In the genomic region with DNA sequence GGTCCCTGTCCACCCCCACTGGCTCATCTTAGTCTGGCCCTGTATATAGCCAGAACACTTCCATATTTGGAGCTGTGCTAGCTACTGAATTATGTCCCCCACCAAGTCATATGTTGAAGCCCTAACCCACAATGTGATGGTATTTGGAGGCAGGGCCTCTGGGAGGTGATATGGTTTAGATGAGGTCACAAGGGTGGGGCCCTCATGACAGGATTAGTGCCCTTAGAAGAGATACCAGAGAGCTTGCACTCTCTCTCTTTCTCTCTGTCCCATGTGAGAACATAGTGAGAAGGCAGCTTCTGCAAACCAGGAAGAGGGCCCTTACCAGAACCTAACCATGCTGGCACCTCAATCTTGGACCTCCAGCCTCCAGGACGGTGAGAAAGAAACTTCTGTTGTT, we compare ENCODE assay signal across 19 cellular contexts. TPM values are rescaled to one million over a fixed set of nuclear protein-coding genes. Genes with fewer than 3 reads are reported as not detected.
"Had no signal": no experiment of that assay in that cellular context is flagged by ENCODE, and none has a peak within 500 bp of the region (broad histone marks: within the 10 kb centered on the region; RNA-seq: fewer than 3 reads in every experiment).

No MANE protein-coding gene starts in this region.

- H3K27ac Mint-ChIP-seq: naive thymus-derived CD4-positive, alpha-beta T cell had no signal

- H3K27ac ChIP-seq: colonic mucosa, left lung, lower lobe of right lung, ovary, testis, tibial nerve had no signal

- ATAC-seq: esophagus mucosa; left lung; naive thymus-derived CD4-positive, alpha-beta T cell had no signal

- H3K27me3 ChIP-seq: colonic mucosa, ovary, testis, tibial nerve had no signal

- H3K36me3 ChIP-seq: colonic mucosa, left lung, lower lobe of right lung, ovary, tibial nerve had no signal

- DNase-seq: caudate nucleus; colonic mucosa; dermis blood vessel endothelial cell; effector CD4-positive, alpha-beta T cell; left lung; lower lobe of right lung; naive thymus-derived CD4-positive, alpha-beta T cell; ovary; right cardiac atrium; stimulated activated CD4-positive, alpha-beta T cell treated with anti-CD3 and anti-CD28 coated beads, Interleukin-2, amount 100 ng/mL, for 48 hours; stimulated activated naive CD4-positive, alpha-beta T cell treated with Interleukin-2 at 50 U/mL for 16 hours; testis had no signal

- H3K4me1 ChIP-seq: colonic mucosa, left lung, lower lobe of right lung, testis, tibial nerve had no signal

- H3K4me3 ChIP-seq: colonic mucosa, left lung, lower lobe of right lung, ovary, smooth muscle cell, testis, tibial nerve had no signal

- H3K4me3 Mint-ChIP-seq: naive thymus-derived CD4-positive, alpha-beta T cell had no signal

- H3K9me3 ChIP-seq: colonic mucosa, testis had no signal

- H3K4me2 ChIP-seq: smooth muscle cell had no signal

RNA-seq across cellular contexts. Expression of a gene that starts 31.2 kb away (rescaled TPM):
- total RNA-seq: frontal cortex, lower lobe of right lung, mesenteric fat pad, posterior vena cava had no signal
- polyA plus RNA-seq: naive thymus-derived CD4-positive, alpha-beta T cell; neural cell had no signal
